In the genomic region with DNA sequence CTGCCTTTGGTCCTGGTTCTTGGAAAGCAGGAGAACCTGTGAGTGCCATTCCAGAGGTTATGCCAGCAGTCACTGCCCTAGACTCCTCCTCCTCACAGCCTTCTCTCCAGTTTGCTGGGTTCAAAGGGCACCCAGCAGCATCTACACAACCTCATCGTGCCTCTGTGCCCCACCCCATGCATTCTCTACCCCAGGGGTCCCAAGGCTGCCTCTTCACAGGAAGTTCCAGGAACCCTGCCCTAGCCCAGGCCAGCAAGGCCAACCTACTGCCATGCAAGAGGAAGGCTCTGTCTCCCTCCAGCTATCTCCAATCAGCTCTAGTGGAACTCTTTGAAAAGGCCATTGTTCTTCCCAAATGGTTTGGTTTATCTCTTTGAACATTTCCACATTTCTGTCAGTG, we compare ENCODE assay signal across 21 cellular contexts. TPM values are rescaled to one million over a fixed set of nuclear protein-coding genes. Genes with fewer than 3 reads are reported as not detected.
DNase-seq lines count a peak whose midpoint lies in the region; ATAC-seq and TF ChIP-seq lines count a peak whose summit lies in the region.
"Had no signal": no experiment of that assay in that cellular context is flagged by ENCODE, and none has a peak within 500 bp of the region (broad histone marks: within the 10 kb centered on the region; RNA-seq: fewer than 3 reads in every experiment).

No MANE protein-coding gene starts in this region.

- no peaks in the 10 kb centered on the region for H3K79me2 ChIP-seq in neural progenitor cell (ENCODE audit: low read depth)

- no peak overlapping the region for H3K4me2 ChIP-seq in neural progenitor cell
- H3K4me2 ChIP-seq: A549 had no signal

- peaks cover 13% of the 10 kb centered on the region for H3F3A ChIP-seq in neural progenitor cell (ENCODE audit: low read depth)

- DNase-seq in glutamatergic neuron (no peak), neural progenitor cell (ENCODE audit: low spot score) (no peak), NCI-H2081 (lab: John Stamatoyannopoulos, UW) (no peak), left ventricle myocardium inferior (no peak)
- DNase-seq in effector memory CD8-positive, alpha-beta T cell: no peak
- DNase-seq: BE2C, EL, GF-D8, GOT3, KG1, NCI-H1092, NCI-H1436, NCI-H187 treated with DMSO at 0.1 percent for 48 hours, NCI-H2227 treated with DMSO at 0.1 percent for 48 hours, NCI-H510A, NCI-H774 had no signal

- no peak overlapping the region for H2AFZ ChIP-seq in neural progenitor cell (replicated peaks)

- H3K9me3 ChIP-seq in neural progenitor cell (ENCODE audit: low read depth) (no peaks in the 10 kb centered on the region), left ventricle myocardium inferior (replicated peaks) (no peaks in the 10 kb centered on the region)
- H3K9me3 ChIP-seq: A549, BE2C had no signal

- H3K4me1 Mint-ChIP-seq in brain (peaks cover 62% of the 10 kb centered on the region), glutamatergic neuron (ENCODE audit: low read depth, unreplicated experiment) (peaks cover 23% of the 10 kb centered on the region), neural progenitor cell (peaks cover 38% of the 10 kb centered on the region)
- no peaks in the 10 kb centered on the region for H3K4me1 Mint-ChIP-seq in effector memory CD8-positive, alpha-beta T cell (ENCODE audit: low read depth in 2 of 2)

- no peaks in the 10 kb centered on the region for H4K20me1 ChIP-seq in neural progenitor cell (ENCODE audit: low read depth)

- no peak overlapping the region for H3K9ac ChIP-seq in neural progenitor cell

- H3K4me1 ChIP-seq in neural progenitor cell (peaks cover 35% of the 10 kb centered on the region), left ventricle myocardium inferior (no peaks in the 10 kb centered on the region)

- no peak overlapping the region for H3K4me3 ChIP-seq in neural progenitor cell
- no peak overlapping the region for H3K4me3 ChIP-seq in left ventricle myocardium inferior
- H3K4me3 ChIP-seq: A549 had no signal

- no peaks in the 10 kb centered on the region for H3K36me3 Mint-ChIP-seq in brain
- no peaks in the 10 kb centered on the region for H3K36me3 Mint-ChIP-seq in glutamatergic neuron (ENCODE audit: unreplicated experiment)
- no peaks in the 10 kb centered on the region for H3K36me3 Mint-ChIP-seq in neural progenitor cell
- H3K36me3 Mint-ChIP-seq in effector memory CD8-positive, alpha-beta T cell (ENCODE audit: insufficient read depth): no peaks in the 10 kb centered on the region

- H3K9me3 Mint-ChIP-seq in brain (peaks cover 0 to 5% (median 2%) of the 10 kb centered on the region in 5 experiments), glutamatergic neuron (ENCODE audit: unreplicated experiment) (peaks cover under 1% of the 10 kb centered on the region), neural progenitor cell (peaks cover 10% of the 10 kb centered on the region)
- no peaks in the 10 kb centered on the region for H3K9me3 Mint-ChIP-seq in effector memory CD8-positive, alpha-beta T cell

- no peaks in the 10 kb centered on the region for H3K27me3 Mint-ChIP-seq in brain
- peaks cover 3% of the 10 kb centered on the region for H3K27me3 Mint-ChIP-seq in glutamatergic neuron (ENCODE audit: unreplicated experiment)
- H3K27me3 Mint-ChIP-seq in neural progenitor cell (ENCODE audit: insufficient read depth, low read depth): no peaks in the 10 kb centered on the region
- peaks cover 10 to 48% of the 10 kb centered on the region in 2 donors for H3K27me3 Mint-ChIP-seq in effector memory CD8-positive, alpha-beta T cell

- TF ChIP-seq CTCF in brain (conservative IDR thresholded peaks at IDR 0.05) (no peak), glutamatergic neuron (IDR thresholded peaks at IDR 0.05; ENCODE audit: partially characterized antibody, unreplicated experiment) (no peak), neural progenitor cell (IDR thresholded peaks at IDR 0.05) (no peak), left ventricle myocardium inferior (IDR thresholded peaks at IDR 0.05; ENCODE audit: borderline replicate concordance) (no peak)

- ATAC-seq in effector memory CD8-positive, alpha-beta T cell (replicated peaks): no peak
- ATAC-seq in HG02852 (IDR thresholded peaks at IDR 0.05; ENCODE audit: unreplicated experiment): no peak
- ATAC-seq: A549, Panc1, SK-N-SH treated with all-trans-retinoic acid at 6 μM for 48 hours had no signal

- intact Hi-C loops in left ventricle myocardium inferior (cut with micrococcal nuclease): no loop called here

- H3K27ac ChIP-seq in neural progenitor cell (no peak overlapping the region), left ventricle myocardium inferior (replicated peaks) (no peak overlapping the region)
- H3K27ac ChIP-seq: A549 had no signal

- H3K27ac Mint-ChIP-seq in brain (peak overlapping the region in 3 of 5 experiments; percentile 17 to 46 (median 18)), glutamatergic neuron (ENCODE audit: unreplicated experiment) (peak overlapping the region; percentile 15), neural progenitor cell (peak overlapping the region; percentile 58)
- peak overlapping the region in 1 of 2 donors; percentile 47 for H3K27ac Mint-ChIP-seq in effector memory CD8-positive, alpha-beta T cell

- H3K36me3 ChIP-seq in neural progenitor cell (no peaks in the 10 kb centered on the region), left ventricle myocardium inferior (no peaks in the 10 kb centered on the region)
- H3K36me3 ChIP-seq: BE2C had no signal

- no peaks in the 10 kb centered on the region for H3K27me3 ChIP-seq in neural progenitor cell
- H3K27me3 ChIP-seq in left ventricle myocardium inferior (ENCODE audit: low read depth): peaks cover 26% of the 10 kb centered on the region
- H3K27me3 ChIP-seq: BE2C had no signal

- no peak overlapping the region for H3K4me3 Mint-ChIP-seq in brain
- no peak overlapping the region for H3K4me3 Mint-ChIP-seq in glutamatergic neuron (ENCODE audit: unreplicated experiment)
- no peak overlapping the region for H3K4me3 Mint-ChIP-seq in neural progenitor cell
- H3K4me3 Mint-ChIP-seq in effector memory CD8-positive, alpha-beta T cell: no peak overlapping the region

RNA-seq across cellular contexts. Expression of a gene that starts 21.2 kb away (rescaled TPM):
- 156 TPM for polyA plus RNA-seq in brain (ENCODE audit: insufficient read depth, low read depth, low replicate concordance)
- 302 TPM for total RNA-seq in glutamatergic neuron (ENCODE audit: unreplicated experiment)
- 73.8 and 146 TPM in 2 replicates for total RNA-seq in neural progenitor cell (ENCODE audit: low replicate concordance)
- 3.8 TPM for total RNA-seq in left ventricle myocardium inferior

Comparison
In these comparisons a context has a peak if more than half of its experiments do, and no peak if none do; other contexts are left out.
1. RNA of a gene that starts 21.2 kb away (total RNA-seq): 302 TPM in glutamatergic neuron (single experiment) and 73.8 to 146 TPM in neural progenitor cell; 3.8 TPM in left ventricle myocardium inferior (single experiment); every median in the first group is over 10 times any median in the second.